ENCODE assay signal across 14 cellular contexts in genomic region chrX:19040373-19040772, GRCh38. TPM values are rescaled to one million over a fixed set of nuclear protein-coding genes. Genes with fewer than 3 reads are reported as not detected.
A peak's percentile ranks its signal among the peaks of the same experiment; 100 is the strongest.
DNase-seq lines count a peak whose midpoint lies in the region; ATAC-seq, FAIRE-seq and TF ChIP-seq lines count a peak whose summit lies in the region.
"Had no signal": no experiment of that assay in that cellular context is flagged by ENCODE, and none has a peak within 500 bp of the region (broad histone marks: within the 10 kb centered on the region; RNA-seq: fewer than 3 reads in every experiment).

No MANE protein-coding gene starts in this region.

- no peaks in the 10 kb centered on the region for H3K27me3 Mint-ChIP-seq in activated T-helper 1 cell treated with anti-CD3 and anti-CD28 coated beads, Interleukin-12 subunit alpha, Interleukin-12 subunit beta, Interleukin-2, Interleukin-4 antibody, amounts not matched to agents 30 ng/mL and 10 ng/mL and 1 ng/mL, durations not matched to agents 14 hours and 24 hours and 36 hours (ENCODE audit: insufficient read depth)

- no peaks in the 10 kb centered on the region for H3K36me3 Mint-ChIP-seq in activated T-helper 1 cell treated with anti-CD3 and anti-CD28 coated beads, Interleukin-12 subunit alpha, Interleukin-12 subunit beta, Interleukin-2, Interleukin-4 antibody, amounts not matched to agents 30 ng/mL and 10 ng/mL and 1 ng/mL, durations not matched to agents 14 hours and 24 hours and 36 hours (ENCODE audit: low read depth)
- H3K36me3 Mint-ChIP-seq: activated naive CD4-positive, alpha-beta T cell treated with anti-CD3 and anti-CD28 coated beads, Interleukin-2, amount 50 U/mL, for 72 hours had no signal

- ATAC-seq in pancreas = no peak
- ATAC-seq: activated naive CD4-positive, alpha-beta T cell treated with anti-CD3 and anti-CD28 coated beads, Interleukin-2, amount 50 U/mL, for 72 hours; left ventricle myocardium superior had no signal

- no peaks in the 10 kb centered on the region for H3K4me1 Mint-ChIP-seq in activated T-helper 1 cell treated with anti-CD3 and anti-CD28 coated beads, Interleukin-12 subunit alpha, Interleukin-12 subunit beta, Interleukin-2, Interleukin-4 antibody, amounts not matched to agents 30 ng/mL and 10 ng/mL and 1 ng/mL, durations not matched to agents 14 hours and 24 hours and 36 hours (ENCODE audit: low read depth)

- H4K20me1 ChIP-seq in endothelial cell of umbilical vein (replicated peaks; ENCODE audit: control insufficient read depth, extremely low read depth, insufficient read depth, low read length) = no peaks in the 10 kb centered on the region

- TF ChIP-seq CTCF in endothelial cell of umbilical vein (IDR thresholded peaks at IDR 0.05; ENCODE audit: extremely low read depth in 1 of 2, insufficient read depth in 1 of 2, low read depth in 1 of 2, low read length in 2 of 2) = no peak
- TF ChIP-seq CTCF in pancreas (IDR thresholded peaks at IDR 0.05) = no peak

- no peak overlapping the region for H3K27ac Mint-ChIP-seq in activated T-helper 1 cell treated with anti-CD3 and anti-CD28 coated beads, Interleukin-12 subunit alpha, Interleukin-12 subunit beta, Interleukin-2, Interleukin-4 antibody, amounts not matched to agents 30 ng/mL and 10 ng/mL and 1 ng/mL, durations not matched to agents 14 hours and 24 hours and 36 hours
- H3K27ac Mint-ChIP-seq: activated naive CD4-positive, alpha-beta T cell treated with anti-CD3 and anti-CD28 coated beads, Interleukin-2, amount 50 U/mL, for 72 hours had no signal

- H3K27ac ChIP-seq in endothelial cell of umbilical vein (ENCODE audit: insufficient read depth, low read depth, low read length) = no peak overlapping the region
- no peak overlapping the region for H3K27ac ChIP-seq in pancreas
- no peak overlapping the region for H3K27ac ChIP-seq in effector memory CD4-positive, alpha-beta T cell (ENCODE audit: insufficient read depth, low read length, poor library complexity, severe bottlenecking)
- H3K27ac ChIP-seq: epithelial cell of prostate, HL-60 had no signal

- CTCF ChIA-PET in endothelial cell of umbilical vein (lab: Charles Lee) = interaction anchor here (0.6 to 2.0 kb wide), 16 partner anchors 10 to 630 kb away, joined by 3 to 20 read pairs (median 4); no protein-coding TSS in a partner anchor

- H3K9me3 Mint-ChIP-seq in activated T-helper 1 cell treated with anti-CD3 and anti-CD28 coated beads, Interleukin-12 subunit alpha, Interleukin-12 subunit beta, Interleukin-2, Interleukin-4 antibody, amounts not matched to agents 30 ng/mL and 10 ng/mL and 1 ng/mL, durations not matched to agents 14 hours and 24 hours and 36 hours = no peaks in the 10 kb centered on the region
- H3K9me3 Mint-ChIP-seq: activated naive CD4-positive, alpha-beta T cell treated with anti-CD3 and anti-CD28 coated beads, Interleukin-2, amount 50 U/mL, for 72 hours had no signal

- POLR2A ChIA-PET in endothelial cell of umbilical vein (lab: Charles Lee) = no interaction called here

- no peak overlapping the region for H3K4me3 ChIP-seq in endothelial cell of umbilical vein (replicated peaks in 1 of 3; ENCODE audit: insufficient read depth in 1 of 3, low read depth in 1 of 3, low read length in 3 of 3)
- no peak overlapping the region for H3K4me3 ChIP-seq in pancreas
- no peak overlapping the region for H3K4me3 ChIP-seq in effector memory CD4-positive, alpha-beta T cell (ENCODE audit: insufficient read depth, low read depth, low read length, poor library complexity, severe bottlenecking)

- H3K9me3 ChIP-seq in endothelial cell of umbilical vein (replicated peaks; ENCODE audit: control insufficient read depth, insufficient read depth, low read length) (no peaks in the 10 kb centered on the region), pancreas (no peaks in the 10 kb centered on the region)
- no peaks in the 10 kb centered on the region for H3K9me3 ChIP-seq in effector memory CD4-positive, alpha-beta T cell (ENCODE audit: control insufficient read depth, low read length)

- H3K36me3 ChIP-seq in endothelial cell of umbilical vein (ENCODE audit: control insufficient read depth in 2 of 2, extremely low read depth in 1 of 2, insufficient read depth in 2 of 2, low read length in 2 of 2) (no peaks in the 10 kb centered on the region), pancreas (no peaks in the 10 kb centered on the region)
- no peaks in the 10 kb centered on the region for H3K36me3 ChIP-seq in effector memory CD4-positive, alpha-beta T cell (ENCODE audit: control insufficient read depth, insufficient read depth, low read length)

- dilution Hi-C loops in endothelial cell of umbilical vein (cut with MboI; ENCODE audit: extremely low pct_ligation_motif_present, low sequenced_read_pairs) = no loop called here

- 11 to 13% methylated on average over 3 of the region's 3 CpGs for WGBS in pancreas, 2 donors

- H3K4me2 ChIP-seq in endothelial cell of umbilical vein (ENCODE audit: insufficient read depth, low read length) = no peak overlapping the region

- no peaks in the 10 kb centered on the region for H3K9me1 ChIP-seq in endothelial cell of umbilical vein (replicated peaks; ENCODE audit: control insufficient read depth, extremely low read depth, insufficient read depth, low read length)

- no peaks in the 10 kb centered on the region for H3K79me2 ChIP-seq in endothelial cell of umbilical vein (ENCODE audit: control insufficient read depth, insufficient read depth, low read length)

- TF ChIP-seq POLR2A in endothelial cell of umbilical vein (IDR thresholded peaks at IDR 0.05; ENCODE audit: low read depth, low read length) = no peak

- H3K27me3 ChIP-seq in endothelial cell of umbilical vein (ENCODE audit: control insufficient read depth in 2 of 2, insufficient read depth in 2 of 2, low read length in 2 of 2) (no peaks in the 10 kb centered on the region), pancreas (no peaks in the 10 kb centered on the region)
- H3K27me3 ChIP-seq in effector memory CD4-positive, alpha-beta T cell (replicated peaks; ENCODE audit: control insufficient read depth, insufficient read depth, low read length, poor library complexity, severe bottlenecking) = no peaks in the 10 kb centered on the region

- FAIRE-seq in endothelial cell of umbilical vein (lab: Jason Lieb, UNC) = no peak
- FAIRE-seq in pancreas (lab: Jason Lieb, UNC) = peak; percentile 89

- no TSS peak for BruUV-seq in endothelial cell of umbilical vein (replicated peaks; lab: Mats Ljungman, UMichigan)

- no peak overlapping the region for H3K9ac ChIP-seq in endothelial cell of umbilical vein (replicated peaks; ENCODE audit: extremely low read depth, insufficient read depth, low read length)

- H3K4me3 Mint-ChIP-seq in activated T-helper 1 cell treated with anti-CD3 and anti-CD28 coated beads, Interleukin-12 subunit alpha, Interleukin-12 subunit beta, Interleukin-2, Interleukin-4 antibody, amounts not matched to agents 30 ng/mL and 10 ng/mL and 1 ng/mL, durations not matched to agents 14 hours and 24 hours and 36 hours = no peak overlapping the region

- DNase-seq in NCI-H1105 treated with DMSO at 0.1 percent for 48 hours (lab: John Stamatoyannopoulos, UW) = peak; percentile 0
- DNase-seq in NCI-H1105 (lab: John Stamatoyannopoulos, UW) = no peak
- peak; percentile 33 for DNase-seq in NCI-H82 (lab: John Stamatoyannopoulos, UW)
- peak; percentile 1 for DNase-seq in endothelial cell of umbilical vein (ENCODE audit: low read depth, low spot score)
- DNase-seq in pancreas = no peak
- DNase-seq in effector memory CD4-positive, alpha-beta T cell = no peak
- DNase-seq in NCI-H510A (lab: John Stamatoyannopoulos, UW) = no peak
- DNase-seq in activated T-helper 1 cell treated with anti-CD3 and anti-CD28 coated beads, Interleukin-12 subunit alpha, Interleukin-12 subunit beta, Interleukin-2, Interleukin-4 antibody, amounts not matched to agents 30 ng/mL and 10 ng/mL and 1 ng/mL, durations not matched to agents 14 hours and 24 hours and 36 hours (ENCODE audit: low spot score) = no peak
- DNase-seq: left ventricle myocardium superior, NCI-H2029, retina had no signal

- no peak overlapping the region for H2AFZ ChIP-seq in endothelial cell of umbilical vein (ENCODE audit: low read depth, low read length)

- intact Hi-C loops in endothelial cell of umbilical vein (cut with micrococcal nuclease) = loop anchor here (2.0 kb wide), 1 partner anchor 294 kb away; no protein-coding TSS in a partner anchor
- intact Hi-C loops in pancreas (cut with DNase I) = no loop called here
- intact Hi-C loops in activated T-helper 1 cell treated with anti-CD3 and anti-CD28 coated beads, Interleukin-12 subunit alpha, Interleukin-12 subunit beta, Interleukin-2, Interleukin-4 antibody, amounts not matched to agents 30 ng/mL and 10 ng/mL and 1 ng/mL, durations not matched to agents 14 hours and 24 hours and 36 hours (cut with micrococcal nuclease) = no loop called here

- H3K4me1 ChIP-seq in endothelial cell of umbilical vein (ENCODE audit: control insufficient read depth, extremely low read depth, insufficient read depth, low read length) (no peaks in the 10 kb centered on the region), pancreas (no peaks in the 10 kb centered on the region)
- H3K4me1 ChIP-seq in effector memory CD4-positive, alpha-beta T cell (ENCODE audit: control insufficient read depth, insufficient read depth, low read length, poor library complexity, severe bottlenecking) = no peaks in the 10 kb centered on the region

TF ChIP-seq in endothelial cell of umbilical vein, 7 proteins besides CTCF, POLR2A, EP300 and RAD21 (continues in another document):
- no peak for TF ChIP-seq MAX (IDR thresholded peaks at IDR 0.05; ENCODE audit: insufficient read depth, insufficient read length)
- no peak for TF ChIP-seq JUN (IDR thresholded peaks at IDR 0.05; ENCODE audit: borderline replicate concordance, insufficient read depth, insufficient read length, low read depth)
- TF ChIP-seq FOS (IDR thresholded peaks at IDR 0.05; ENCODE audit: borderline replicate concordance, insufficient read depth, low read length) = no peak

RNA-seq across cellular contexts. Expression of gene PHKA2, which starts 56.5 kb away (rescaled TPM):
- 16.7 and 19.9 TPM in 2 replicates for total RNA-seq in endothelial cell of umbilical vein
- 17.1 and 18.8 TPM in 2 replicates for polyA plus RNA-seq in endothelial cell of umbilical vein
- polyA plus RNA-seq in endothelial cell of umbilical vein (2011; cell fraction: cytosol; rRNA removed) = 9.0 and 9.3 TPM in 2 replicates
- polyA plus RNA-seq in endothelial cell of umbilical vein (2011; cell fraction: nucleus; rRNA removed) = 124 and 140 TPM in 2 replicates
- 12.7 and 14.3 TPM in 2 replicates for polyA plus RNA-seq in endothelial cell of umbilical vein (2012)
- 34.7 and 36.6 TPM in 2 replicates for polyA minus RNA-seq in endothelial cell of umbilical vein
- polyA minus RNA-seq in endothelial cell of umbilical vein (2011; cell fraction: cytosol; rRNA and poly(A)+ RNA removed) = 15.4 TPM
- 43.7 and 50.4 TPM in 2 replicates for polyA minus RNA-seq in endothelial cell of umbilical vein (2011; cell fraction: nucleus; rRNA and poly(A)+ RNA removed)
- 10 to 100 TPM; 16.0 to 29.0 (median 21.6) TPM for total RNA-seq in pancreas
- polyA plus RNA-seq in pancreas = 10 to 100 TPM; 44.7 to 72.7 TPM
- 20.0 and 20.3 TPM in 2 replicates for total RNA-seq in activated T-helper 1 cell treated with anti-CD3 and anti-CD28 coated beads, Interleukin-12 subunit alpha, Interleukin-12 subunit beta, Interleukin-2, Interleukin-4 antibody, amounts not matched to agents 30 ng/mL and 10 ng/mL and 1 ng/mL, durations not matched to agents 14 hours and 24 hours and 36 hours

Comparison
In these comparisons a context has a peak if more than half of its experiments do, and no peak if none do; other contexts are left out.
1. DNase-seq: peak in NCI-H1105 treated with DMSO at 0.1 percent for 48 hours (single experiment), NCI-H82 (single experiment) and endothelial cell of umbilical vein (single experiment); none in NCI-H1105 (single experiment), pancreas (0 of 6), effector memory CD4-positive, alpha-beta T cell (0 of 3), NCI-H510A (single experiment) and activated T-helper 1 cell treated with anti-CD3 and anti-CD28 coated beads, Interleukin-12 subunit alpha, Interleukin-12 subunit beta, Interleukin-2, Interleukin-4 antibody, amounts not matched to agents 30 ng/mL and 10 ng/mL and 1 ng/mL, durations not matched to agents 14 hours and 24 hours and 36 hours (single experiment).